In genomic region chr11:72483412-72484186, GRCh38 we compare ENCODE assay signal across 8 cellular contexts. TPM values are rescaled to one million over a fixed set of nuclear protein-coding genes. Genes with fewer than 3 reads are reported as not detected.
DNase-seq lines count a peak whose midpoint lies in the region; ATAC-seq and TF ChIP-seq lines count a peak whose summit lies in the region.

No MANE protein-coding gene starts in this region.

- 80% methylated on average over 8 of the region's 10 CpGs for WGBS in mesenchymal stem cell

- H3K27ac ChIP-seq in right atrium auricular region (peak overlapping the region in 1 of 2 donors; percentile 35), mesenchymal stem cell (ENCODE audit: low read length, poor library complexity, severe bottlenecking) (no peak overlapping the region)

- DNase-seq in Right ventricle myocardium superior (no peak), right atrium auricular region (ENCODE audit: low spot score) (no peak), cardiac fibroblast (ENCODE audit: low read depth in 2 of 2) (peak; percentile 80 to 87), mesenchymal stem cell (peak; percentile 68)
- DNase-seq in stimulated activated CD4-positive, alpha-beta T cell treated with anti-CD3 and anti-CD28 coated beads, Interleukin-4, amount 100 ng/mL, for 1 hour, result no peak

- peak overlapping the region; percentile 47 for H4K8ac ChIP-seq in mesenchymal stem cell (ENCODE audit: low read length)

- H3K79me1 ChIP-seq in mesenchymal stem cell (replicated peaks; ENCODE audit: low read length, poor library complexity, severe bottlenecking), result no peaks in the 10 kb centered on the region

- H2AK5ac ChIP-seq in mesenchymal stem cell (ENCODE audit: low read length, severe bottlenecking), result no peak overlapping the region

- H4K91ac ChIP-seq in mesenchymal stem cell (ENCODE audit: low read length), result peak overlapping the region; percentile 65

- H3K4ac ChIP-seq in mesenchymal stem cell (ENCODE audit: low read depth in 1 of 2, low read length in 2 of 2), result no peak overlapping the region

- H3K14ac ChIP-seq in mesenchymal stem cell (ENCODE audit: low read length in 2 of 2), result peak overlapping the region in 1 of 2 experiments; percentile 77

- H3K9me3 ChIP-seq in right atrium auricular region (no peaks in the 10 kb centered on the region), mesenchymal stem cell (ENCODE audit: control insufficient read depth, low read length) (no peaks in the 10 kb centered on the region)

- H2AFZ ChIP-seq in mesenchymal stem cell (ENCODE audit: low read depth, low read length), result peak overlapping the region; percentile 58

- H3K4me3 ChIP-seq in right atrium auricular region, result no peak overlapping the region
- no peak overlapping the region for H3K4me3 ChIP-seq in cardiac fibroblast (replicated peaks in 1 of 2; ENCODE audit: low read depth in 2 of 2, low read length in 2 of 2)
- H3K4me3 ChIP-seq in mesenchymal stem cell (ENCODE audit: insufficient read depth in 1 of 2, low read depth in 1 of 2, low read length in 2 of 2), result no peak overlapping the region

- peak overlapping the region; percentile 7 for H2BK15ac ChIP-seq in mesenchymal stem cell (ENCODE audit: low read depth, poor library complexity, severe bottlenecking)

- H3K4me2 ChIP-seq in mesenchymal stem cell (ENCODE audit: low read length, poor library complexity, severe bottlenecking), result no peak overlapping the region

- H3K18ac ChIP-seq in mesenchymal stem cell (ENCODE audit: low read depth in 1 of 2, low read length in 2 of 2), result peak overlapping the region; percentile 60 to 85

- H3K27me3 ChIP-seq in right atrium auricular region, result no peaks in the 10 kb centered on the region
- H3K27me3 ChIP-seq in mesenchymal stem cell (ENCODE audit: control insufficient read depth in 1 of 2, insufficient read depth in 1 of 2, low read length in 2 of 2), result peaks cover 17 to 22% of the 10 kb centered on the region in 2 experiments

- intact Hi-C loops in Right ventricle myocardium superior (cut with DNase I), result loop anchor here (10.0 kb wide), 1 partner anchor 161 kb away; no protein-coding TSS in a partner anchor

- H3K23ac ChIP-seq in mesenchymal stem cell (ENCODE audit: low read length in 2 of 2), result no peak overlapping the region

- no peak for TF ChIP-seq CTCF in right atrium auricular region (IDR thresholded peaks at IDR 0.05)
- TF ChIP-seq CTCF in cardiac fibroblast (IDR thresholded peaks at IDR 0.05; ENCODE audit: low read depth, low read length), result no peak

- H2BK5ac ChIP-seq in mesenchymal stem cell (ENCODE audit: low read depth, low read length, poor library complexity, severe bottlenecking), result no peak overlapping the region

- ATAC-seq in Right ventricle myocardium superior (ENCODE audit: poor library complexity) (peak; percentile 70), GM19395 (IDR thresholded peaks at IDR 0.05; ENCODE audit: unreplicated experiment) (no peak), HG03457 (IDR thresholded peaks at IDR 0.05; ENCODE audit: unreplicated experiment) (no peak), HG03469 (IDR thresholded peaks at IDR 0.05; ENCODE audit: unreplicated experiment) (no peak)

- H3K4me1 ChIP-seq in right atrium auricular region (no peaks in the 10 kb centered on the region), mesenchymal stem cell (ENCODE audit: control insufficient read depth, insufficient read depth, low read depth, low read length) (peaks cover 2% of the 10 kb centered on the region)

- no peak overlapping the region for H3K9ac ChIP-seq in mesenchymal stem cell (ENCODE audit: low read length)

- peak overlapping the region in 1 of 2 experiments; percentile 90 for H2BK12ac ChIP-seq in mesenchymal stem cell (ENCODE audit: low read length in 2 of 2)

- H2BK120ac ChIP-seq in mesenchymal stem cell (ENCODE audit: low read depth, low read length), result no peak overlapping the region

- no peaks in the 10 kb centered on the region for H3K36me3 ChIP-seq in right atrium auricular region
- no peaks in the 10 kb centered on the region for H3K36me3 ChIP-seq in mesenchymal stem cell (ENCODE audit: control insufficient read depth in 1 of 2, insufficient read depth in 2 of 2, low read depth in 1 of 2, low read length in 2 of 2)

RNA-seq across cellular contexts. Expression of gene CLPB, which starts 49.3 kb away (rescaled TPM):
- total RNA-seq in Right ventricle myocardium superior, result 16.1 TPM
- total RNA-seq in right atrium auricular region, result 10 to 100 TPM; 14.0 to 23.2 TPM
- 8.7 TPM for polyA plus RNA-seq in mesenchymal stem cell (2013, experiment 1 of 2)
- 8.5 TPM for polyA plus RNA-seq in mesenchymal stem cell (2013, experiment 2 of 2)

Comparison
In these comparisons a context has a peak if more than half of its experiments do, and no peak if none do; other contexts are left out.
1. DNase-seq: peak in cardiac fibroblast (2 of 2) and mesenchymal stem cell (single experiment); none in Right ventricle myocardium superior (single experiment), right atrium auricular region (single experiment) and stimulated activated CD4-positive, alpha-beta T cell treated with anti-CD3 and anti-CD28 coated beads, Interleukin-4, amount 100 ng/mL, for 1 hour (single experiment).